Comparison of ENCODE assay signal across 1 cellular context in the genomic region with DNA sequence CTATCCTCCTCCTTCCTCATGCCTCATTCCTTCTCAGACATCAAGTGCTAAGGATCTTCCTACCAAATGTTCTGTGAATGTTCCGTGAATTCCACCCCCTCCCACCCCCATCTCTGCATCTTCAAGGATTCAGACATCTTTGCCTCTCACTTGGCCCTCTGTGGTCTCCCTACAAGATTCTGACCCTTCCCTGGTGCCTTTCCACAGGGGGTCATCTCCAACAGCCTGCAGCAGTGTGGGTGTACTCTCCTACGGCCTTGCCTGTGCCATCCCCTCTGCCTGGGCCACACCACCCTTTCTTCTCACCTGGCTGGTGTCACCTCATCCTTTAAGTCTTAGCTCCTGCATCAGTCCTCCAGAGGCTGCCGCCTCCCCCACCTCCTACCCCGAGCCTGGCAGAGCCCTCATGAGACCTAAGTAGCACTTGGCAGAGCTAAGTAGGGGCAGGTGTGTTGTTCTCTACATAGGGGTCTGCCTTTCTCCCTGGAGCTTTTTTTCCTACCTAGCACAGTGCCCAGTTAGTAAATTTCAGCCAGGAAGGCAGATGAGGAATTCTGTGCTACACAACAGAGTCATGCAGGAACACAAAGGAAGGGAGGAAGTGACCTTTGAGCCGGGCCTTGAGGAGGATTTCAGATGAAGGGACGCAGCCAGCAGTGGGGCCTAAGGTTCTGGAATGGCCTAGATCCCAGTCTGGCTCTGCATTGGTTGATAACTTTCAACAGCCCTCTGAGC.
TF ChIP-seq lines count a peak whose summit lies in the region.

No MANE protein-coding gene starts in this region.

TF ChIP-seq in HepG2, 621 proteins besides CTCF, POLR2A, EP300 and RAD21 (continued from another document and continues in another):
- TF ChIP-seq, protein P1, sequence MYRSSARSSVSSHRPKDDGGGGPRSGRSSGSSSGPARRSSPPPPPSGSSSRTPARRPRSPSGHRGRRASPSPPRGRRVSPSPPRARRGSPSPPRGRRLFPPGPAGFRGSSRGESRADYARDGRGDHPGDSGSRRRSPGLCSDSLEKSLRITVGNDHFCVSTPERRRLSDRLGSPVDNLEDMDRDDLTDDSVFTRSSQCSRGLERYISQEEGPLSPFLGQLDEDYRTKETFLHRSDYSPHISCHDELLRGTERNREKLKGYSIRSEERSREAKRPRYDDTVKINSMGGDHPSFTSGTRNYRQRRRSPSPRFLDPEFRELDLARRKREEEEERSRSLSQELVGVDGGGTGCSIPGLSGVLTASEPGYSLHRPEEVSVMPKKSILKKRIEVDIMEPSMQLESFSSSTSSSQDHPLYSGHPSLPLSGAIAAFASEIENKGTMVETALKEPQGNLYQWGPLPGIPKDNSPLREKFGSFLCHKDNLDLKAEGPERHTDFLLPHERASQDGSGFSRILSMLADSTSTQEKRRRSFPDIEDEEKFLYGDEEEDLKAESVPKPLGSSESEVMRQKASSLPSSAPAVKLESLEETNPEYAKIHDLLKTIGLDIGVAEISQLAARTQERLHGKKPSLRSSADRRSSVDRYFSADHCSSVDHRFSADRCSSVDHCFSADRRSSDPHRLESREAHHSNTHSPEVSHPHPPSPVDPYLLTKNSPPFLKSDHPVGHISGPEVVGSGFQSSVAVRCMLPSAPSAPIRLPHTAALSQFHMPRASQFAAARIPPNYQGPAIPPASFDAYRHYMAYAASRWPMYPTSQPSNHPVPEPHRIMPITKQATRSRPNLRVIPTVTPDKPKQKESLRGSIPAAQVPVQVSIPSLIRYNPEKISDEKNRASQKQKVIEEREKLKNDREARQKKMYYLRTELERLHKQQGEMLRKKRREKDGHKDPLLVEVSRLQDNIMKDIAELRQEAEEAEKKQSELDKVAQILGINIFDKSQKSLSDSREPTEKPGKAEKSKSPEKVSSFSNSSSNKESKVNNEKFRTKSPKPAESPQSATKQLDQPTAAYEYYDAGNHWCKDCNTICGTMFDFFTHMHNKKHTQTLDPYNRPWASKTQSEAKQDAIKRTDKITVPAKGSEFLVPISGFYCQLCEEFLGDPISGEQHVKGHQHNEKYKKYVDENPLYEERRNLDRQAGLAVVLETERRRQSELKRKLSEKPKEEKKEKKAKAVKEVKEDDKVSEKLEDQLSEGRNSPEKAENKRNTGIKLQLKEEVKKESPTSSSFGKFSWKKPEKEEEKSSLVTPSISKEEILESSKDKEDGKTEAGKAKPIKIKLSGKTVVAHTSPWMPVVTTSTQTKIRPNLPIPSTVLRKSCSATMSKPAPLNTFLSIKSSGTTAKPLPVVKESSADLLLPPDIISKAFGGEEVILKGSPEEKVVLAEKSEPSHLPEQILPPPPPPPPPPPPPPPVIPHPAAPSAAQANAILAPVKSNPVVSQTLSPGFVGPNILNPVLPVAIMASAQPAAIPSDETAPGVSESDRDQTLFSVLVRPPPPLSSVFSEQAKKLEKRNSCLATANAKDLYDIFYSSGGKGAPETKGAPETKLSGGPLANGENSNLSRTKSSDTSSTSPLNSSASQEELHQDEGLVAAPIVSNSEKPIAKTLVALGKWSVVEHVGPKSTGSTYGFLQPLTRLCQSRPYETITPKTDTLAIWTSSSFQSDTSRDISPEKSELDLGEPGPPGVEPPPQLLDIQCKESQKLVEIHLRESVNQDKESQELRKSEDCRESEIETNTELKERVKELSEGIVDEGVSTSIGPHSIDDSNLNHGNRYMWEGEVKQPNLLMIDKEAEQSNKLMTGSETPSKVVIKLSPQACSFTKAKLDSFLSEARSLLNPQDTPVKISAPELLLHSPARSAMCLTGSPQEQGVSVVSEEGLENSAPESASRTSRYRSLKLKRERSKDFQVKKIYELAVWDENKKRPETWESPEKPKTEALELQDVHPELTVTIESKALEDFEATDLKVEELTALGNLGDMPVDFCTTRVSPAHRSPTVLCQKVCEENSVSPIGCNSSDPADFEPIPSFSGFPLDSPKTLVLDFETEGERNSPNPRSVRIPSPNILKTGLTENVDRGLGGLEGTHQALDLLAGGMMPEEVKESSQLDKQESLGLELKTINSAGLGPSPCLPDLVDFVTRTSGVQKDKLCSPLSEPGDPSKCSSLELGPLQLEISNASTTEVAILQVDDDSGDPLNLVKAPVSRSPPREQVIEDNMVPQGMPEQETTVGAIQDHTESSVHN (CRISPR knock-in tag; IDR thresholded peaks at IDR 0.05) = no peak
- TF ChIP-seq ELF1 (CRISPR knock-in tag; IDR thresholded peaks at IDR 0.05) (no peak; the same call in 1 of the 2 replicates), IRX3 (CRISPR knock-in tag; IDR thresholded peaks at IDR 0.05; ENCODE audit: borderline replicate concordance, low read depth) (no peak), ZBTB7A (CRISPR knock-in tag; IDR thresholded peaks at IDR 0.05) (no peak), POLR2AphosphoS5 (IDR thresholded peaks at IDR 0.05; ENCODE audit: low read depth, low read length) (no peak), NR3C1 (CRISPR knock-in tag; IDR thresholded peaks at IDR 0.05) (no peak), DNMT1 (CRISPR knock-in tag; IDR thresholded peaks at IDR 0.05) (no peak), ZNF333 (CRISPR knock-in tag; IDR thresholded peaks at IDR 0.05; ENCODE audit: borderline replicate concordance) (no peak), SRSF4 (IDR thresholded peaks at IDR 0.05; ENCODE audit: low read depth, low read length, poor library complexity, severe bottlenecking) (no peak), ZNF326 (CRISPR knock-in tag; IDR thresholded peaks at IDR 0.05; ENCODE audit: borderline replicate concordance) (no peak), YY1 (IDR thresholded peaks at IDR 0.05; ENCODE audit: insufficient read depth, insufficient replicate concordance, low read depth, low read length) (no peak), PCBP2 (optimal IDR thresholded peaks at IDR 0.05; ENCODE audit: low read depth, low read length, poor library complexity, severe bottlenecking) (no peak), MIER3 (CRISPR knock-in tag; IDR thresholded peaks at IDR 0.05; ENCODE audit: borderline replicate concordance) (peak; percentile 13; the same call in 1 of the 2 replicates), CBFB (CRISPR knock-in tag; IDR thresholded peaks at IDR 0.05) (no peak), CHD2 (IDR thresholded peaks at IDR 0.05; ENCODE audit: low read depth, low read length) (no peak), ZNF235 (CRISPR knock-in tag; IDR thresholded peaks at IDR 0.05; ENCODE audit: borderline replicate concordance) (0 out of 2 replicates have a peak, but pooled peaks have one; percentile 63), ZFP1 (CRISPR knock-in tag; IDR thresholded peaks at IDR 0.05) (no peak), PAX8 (CRISPR knock-in tag; IDR thresholded peaks at IDR 0.05; ENCODE audit: borderline replicate concordance) (no peak), ZNF230 (CRISPR knock-in tag; IDR thresholded peaks at IDR 0.05) (no peak), PHF21A (CRISPR knock-in tag; IDR thresholded peaks at IDR 0.05) (no peak), HDAC6 (IDR thresholded peaks at IDR 0.05; ENCODE audit: low read depth, low read length) (no peak), BRCA1 (CRISPR knock-in tag; IDR thresholded peaks at IDR 0.05) (no peak), ARNTL (CRISPR knock-in tag; IDR thresholded peaks at IDR 0.05) (no peak), ZBTB38 (CRISPR knock-in tag; IDR thresholded peaks at IDR 0.05) (0 out of 2 replicates have a peak, but pooled peaks have one; percentile 11), ZFP41 (CRISPR knock-in tag; IDR thresholded peaks at IDR 0.05; ENCODE audit: borderline replicate concordance) (no peak), MAFF (IDR thresholded peaks at IDR 0.05; ENCODE audit: low read depth, low read length) (no peak), ZNF614 (CRISPR knock-in tag; IDR thresholded peaks at IDR 0.05; ENCODE audit: borderline replicate concordance) (0 out of 2 replicates have a peak, but pooled peaks have one; percentile 39), NONO (IDR thresholded peaks at IDR 0.05) (no peak), NONO (CRISPR knock-in tag; conservative IDR thresholded peaks at IDR 0.05) (no peak), IKZF4 (CRISPR knock-in tag; IDR thresholded peaks at IDR 0.05; ENCODE audit: borderline replicate concordance, low read depth, not compliant biosample characterization) (no peak), SIX4 (CRISPR knock-in tag; IDR thresholded peaks at IDR 0.05) (no peak), MAF1 (CRISPR knock-in tag; IDR thresholded peaks at IDR 0.05; ENCODE audit: borderline replicate concordance) (no peak)
- TF ChIP-seq, protein P2, sequence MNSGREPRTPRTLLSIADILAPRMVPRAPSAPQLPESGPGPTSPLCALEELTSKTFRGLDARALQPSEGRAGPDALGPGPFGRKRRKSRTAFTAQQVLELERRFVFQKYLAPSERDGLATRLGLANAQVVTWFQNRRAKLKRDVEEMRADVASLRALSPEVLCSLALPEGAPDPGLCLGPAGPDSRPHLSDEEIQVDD (CRISPR knock-in tag; IDR thresholded peaks at IDR 0.05; ENCODE audit: borderline replicate concordance) = no peak
- TF ChIP-seq, protein P3, sequence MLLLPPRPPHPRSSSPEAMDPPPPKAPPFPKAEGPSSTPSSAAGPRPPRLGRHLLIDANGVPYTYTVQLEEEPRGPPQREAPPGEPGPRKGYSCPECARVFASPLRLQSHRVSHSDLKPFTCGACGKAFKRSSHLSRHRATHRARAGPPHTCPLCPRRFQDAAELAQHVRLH (CRISPR knock-in tag; IDR thresholded peaks at IDR 0.05; ENCODE audit: borderline replicate concordance, low read depth) = no peak
- TF ChIP-seq, protein P4, sequence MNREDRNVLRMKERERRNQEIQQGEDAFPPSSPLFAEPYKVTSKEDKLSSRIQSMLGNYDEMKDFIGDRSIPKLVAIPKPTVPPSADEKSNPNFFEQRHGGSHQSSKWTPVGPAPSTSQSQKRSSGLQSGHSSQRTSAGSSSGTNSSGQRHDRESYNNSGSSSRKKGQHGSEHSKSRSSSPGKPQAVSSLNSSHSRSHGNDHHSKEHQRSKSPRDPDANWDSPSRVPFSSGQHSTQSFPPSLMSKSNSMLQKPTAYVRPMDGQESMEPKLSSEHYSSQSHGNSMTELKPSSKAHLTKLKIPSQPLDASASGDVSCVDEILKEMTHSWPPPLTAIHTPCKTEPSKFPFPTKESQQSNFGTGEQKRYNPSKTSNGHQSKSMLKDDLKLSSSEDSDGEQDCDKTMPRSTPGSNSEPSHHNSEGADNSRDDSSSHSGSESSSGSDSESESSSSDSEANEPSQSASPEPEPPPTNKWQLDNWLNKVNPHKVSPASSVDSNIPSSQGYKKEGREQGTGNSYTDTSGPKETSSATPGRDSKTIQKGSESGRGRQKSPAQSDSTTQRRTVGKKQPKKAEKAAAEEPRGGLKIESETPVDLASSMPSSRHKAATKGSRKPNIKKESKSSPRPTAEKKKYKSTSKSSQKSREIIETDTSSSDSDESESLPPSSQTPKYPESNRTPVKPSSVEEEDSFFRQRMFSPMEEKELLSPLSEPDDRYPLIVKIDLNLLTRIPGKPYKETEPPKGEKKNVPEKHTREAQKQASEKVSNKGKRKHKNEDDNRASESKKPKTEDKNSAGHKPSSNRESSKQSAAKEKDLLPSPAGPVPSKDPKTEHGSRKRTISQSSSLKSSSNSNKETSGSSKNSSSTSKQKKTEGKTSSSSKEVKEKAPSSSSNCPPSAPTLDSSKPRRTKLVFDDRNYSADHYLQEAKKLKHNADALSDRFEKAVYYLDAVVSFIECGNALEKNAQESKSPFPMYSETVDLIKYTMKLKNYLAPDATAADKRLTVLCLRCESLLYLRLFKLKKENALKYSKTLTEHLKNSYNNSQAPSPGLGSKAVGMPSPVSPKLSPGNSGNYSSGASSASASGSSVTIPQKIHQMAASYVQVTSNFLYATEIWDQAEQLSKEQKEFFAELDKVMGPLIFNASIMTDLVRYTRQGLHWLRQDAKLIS (CRISPR knock-in tag; IDR thresholded peaks at IDR 0.05) = no peak
- TF ChIP-seq, protein P5, sequence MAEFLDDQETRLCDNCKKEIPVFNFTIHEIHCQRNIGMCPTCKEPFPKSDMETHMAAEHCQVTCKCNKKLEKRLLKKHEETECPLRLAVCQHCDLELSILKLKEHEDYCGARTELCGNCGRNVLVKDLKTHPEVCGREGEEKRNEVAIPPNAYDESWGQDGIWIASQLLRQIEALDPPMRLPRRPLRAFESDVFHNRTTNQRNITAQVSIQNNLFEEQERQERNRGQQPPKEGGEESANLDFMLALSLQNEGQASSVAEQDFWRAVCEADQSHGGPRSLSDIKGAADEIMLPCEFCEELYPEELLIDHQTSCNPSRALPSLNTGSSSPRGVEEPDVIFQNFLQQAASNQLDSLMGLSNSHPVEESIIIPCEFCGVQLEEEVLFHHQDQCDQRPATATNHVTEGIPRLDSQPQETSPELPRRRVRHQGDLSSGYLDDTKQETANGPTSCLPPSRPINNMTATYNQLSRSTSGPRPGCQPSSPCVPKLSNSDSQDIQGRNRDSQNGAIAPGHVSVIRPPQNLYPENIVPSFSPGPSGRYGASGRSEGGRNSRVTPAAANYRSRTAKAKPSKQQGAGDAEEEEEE (CRISPR knock-in tag; IDR thresholded peaks at IDR 0.05; ENCODE audit: borderline replicate concordance) = no peak
- TF ChIP-seq, protein P6, sequence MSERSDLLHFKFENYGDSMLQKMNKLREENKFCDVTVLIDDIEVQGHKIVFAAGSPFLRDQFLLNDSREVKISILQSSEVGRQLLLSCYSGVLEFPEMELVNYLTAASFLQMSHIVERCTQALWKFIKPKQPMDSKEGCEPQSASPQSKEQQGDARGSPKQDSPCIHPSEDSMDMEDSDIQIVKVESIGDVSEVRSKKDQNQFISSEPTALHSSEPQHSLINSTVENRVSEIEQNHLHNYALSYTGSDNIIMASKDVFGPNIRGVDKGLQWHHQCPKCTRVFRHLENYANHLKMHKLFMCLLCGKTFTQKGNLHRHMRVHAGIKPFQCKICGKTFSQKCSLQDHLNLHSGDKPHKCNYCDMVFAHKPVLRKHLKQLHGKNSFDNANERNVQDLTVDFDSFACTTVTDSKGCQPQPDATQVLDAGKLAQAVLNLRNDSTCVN (CRISPR knock-in tag; IDR thresholded peaks at IDR 0.05; ENCODE audit: borderline replicate concordance) = peak; percentile 97
- TF ChIP-seq, protein P7, sequence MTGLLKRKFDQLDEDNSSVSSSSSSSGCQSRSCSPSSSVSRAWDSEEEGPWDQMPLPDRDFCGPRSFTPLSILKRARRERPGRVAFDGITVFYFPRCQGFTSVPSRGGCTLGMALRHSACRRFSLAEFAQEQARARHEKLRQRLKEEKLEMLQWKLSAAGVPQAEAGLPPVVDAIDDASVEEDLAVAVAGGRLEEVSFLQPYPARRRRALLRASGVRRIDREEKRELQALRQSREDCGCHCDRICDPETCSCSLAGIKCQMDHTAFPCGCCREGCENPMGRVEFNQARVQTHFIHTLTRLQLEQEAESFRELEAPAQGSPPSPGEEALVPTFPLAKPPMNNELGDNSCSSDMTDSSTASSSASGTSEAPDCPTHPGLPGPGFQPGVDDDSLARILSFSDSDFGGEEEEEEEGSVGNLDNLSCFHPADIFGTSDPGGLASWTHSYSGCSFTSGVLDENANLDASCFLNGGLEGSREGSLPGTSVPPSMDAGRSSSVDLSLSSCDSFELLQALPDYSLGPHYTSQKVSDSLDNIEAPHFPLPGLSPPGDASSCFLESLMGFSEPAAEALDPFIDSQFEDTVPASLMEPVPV (CRISPR knock-in tag; IDR thresholded peaks at IDR 0.05) = no peak
- TF ChIP-seq, protein P8, sequence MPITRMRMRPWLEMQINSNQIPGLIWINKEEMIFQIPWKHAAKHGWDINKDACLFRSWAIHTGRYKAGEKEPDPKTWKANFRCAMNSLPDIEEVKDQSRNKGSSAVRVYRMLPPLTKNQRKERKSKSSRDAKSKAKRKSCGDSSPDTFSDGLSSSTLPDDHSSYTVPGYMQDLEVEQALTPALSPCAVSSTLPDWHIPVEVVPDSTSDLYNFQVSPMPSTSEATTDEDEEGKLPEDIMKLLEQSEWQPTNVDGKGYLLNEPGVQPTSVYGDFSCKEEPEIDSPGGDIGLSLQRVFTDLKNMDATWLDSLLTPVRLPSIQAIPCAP (CRISPR knock-in tag; IDR thresholded peaks at IDR 0.05; ENCODE audit: low read depth) = no peak
